In genomic region chr9:114271556-114272510, GRCh38 we compare ENCODE assay signal across 11 cellular contexts. TPM values are rescaled to one million over a fixed set of nuclear protein-coding genes. Genes with fewer than 3 reads are reported as not detected.
DNase-seq lines count a peak whose midpoint lies in the region; ATAC-seq, FAIRE-seq and TF ChIP-seq lines count a peak whose summit lies in the region.
"Had no signal": no experiment of that assay in that cellular context is flagged by ENCODE, and none has a peak within 500 bp of the region (broad histone marks: within the 10 kb centered on the region; RNA-seq: fewer than 3 reads in every experiment).

No MANE protein-coding gene starts in this region.

- no peaks in the 10 kb centered on the region for H3K4me1 ChIP-seq in A673 (ENCODE audit: insufficient read depth, low read length, poor library complexity, severe bottlenecking)
- no peaks in the 10 kb centered on the region for H3K4me1 ChIP-seq in HEK293 (ENCODE audit: control insufficient read depth, insufficient read depth, low read length)
- H3K4me1 ChIP-seq in left lung = no peaks in the 10 kb centered on the region

- POLR2A ChIA-PET in A673 (lab: Charles Lee; ENCODE audit: low non-redundant PET) = no interaction called here
- POLR2A ChIA-PET in HEK293 (lab: Yijun Ruan, JAX) = no interaction called here

- TF ChIP-seq POLR2A in GM12892 (IDR thresholded peaks at IDR 0.05; ENCODE audit: low read depth, low read length) = no peak

- CTCF ChIA-PET in A673 (lab: Charles Lee) (interaction anchor here (0.6 to 1.2 kb wide), 2 partner anchors 57 to 189 kb away, joined by 3 to 5 read pairs; no protein-coding TSS in a partner anchor), HEK293 (lab: Yijun Ruan, JAX) (interaction anchor here (0.7 to 5.1 kb wide), 6 partner anchors 14 to 1021 kb away, joined by 3 to 37 read pairs (median 4); no protein-coding TSS in a partner anchor)

- H3K9me3 ChIP-seq in A673 (ENCODE audit: low read depth, low read length, poor library complexity, severe bottlenecking) (no peaks in the 10 kb centered on the region), HEK293 (ENCODE audit: control insufficient read depth, insufficient read depth, low read depth, low read length) (no peaks in the 10 kb centered on the region), left lung (no peaks in the 10 kb centered on the region)

- FAIRE-seq in GM19239 (lab: Jason Lieb, UNC) (no peak), GM12892 (lab: Jason Lieb, UNC) (no peak)

- intact Hi-C loops in A673 (cut with micrococcal nuclease; ENCODE audit: unreplicated experiment) = loop anchor here (5.0 kb wide), 1 partner anchor 115 kb away; the partner anchor contains the start of gene COL27A1
- intact Hi-C loops in left lung (cut with DNase I) = no loop called here

- peaks cover 11% of the 10 kb centered on the region for H3K4me1 Mint-ChIP-seq in brain
- H3K4me1 Mint-ChIP-seq: memory B cell had no signal

- H3K36me3 Mint-ChIP-seq in brain = peaks cover 5% of the 10 kb centered on the region
- H3K36me3 Mint-ChIP-seq: memory B cell had no signal

- H3K4me3 Mint-ChIP-seq in brain = peak overlapping the region in 1 of 5 experiments; percentile 25
- H3K4me3 Mint-ChIP-seq: memory B cell had no signal

- peaks cover 0 to 2% (median 0%) of the 10 kb centered on the region in 5 experiments for H3K9me3 Mint-ChIP-seq in brain
- H3K9me3 Mint-ChIP-seq: memory B cell had no signal

- H3K4me3 ChIP-seq in A673 (ENCODE audit: low read depth, low read length, poor library complexity, severe bottlenecking) = no peak overlapping the region
- H3K4me3 ChIP-seq in HEK293 (ENCODE audit: low read depth, low read length) = no peak overlapping the region
- no peak overlapping the region for H3K4me3 ChIP-seq in left lung

- peaks cover 6% of the 10 kb centered on the region for H3K27me3 Mint-ChIP-seq in brain

- ATAC-seq in left lung = peak; percentile 32
- no peak for ATAC-seq in GM21723 (IDR thresholded peaks at IDR 0.05; ENCODE audit: unreplicated experiment)

- no peak overlapping the region for H3K27ac ChIP-seq in A673 (ENCODE audit: low read depth, low read length, poor library complexity, severe bottlenecking)
- H3K27ac ChIP-seq in HEK293 (ENCODE audit: extremely low read depth, low read depth, low read length) = no peak overlapping the region
- H3K27ac ChIP-seq in left lung = no peak overlapping the region

- H3K27ac Mint-ChIP-seq in brain = peak overlapping the region in 3 of 5 experiments; percentile 11 to 53 (median 17)
- H3K27ac Mint-ChIP-seq: memory B cell had no signal

- TF ChIP-seq CTCF in A673 (conservative IDR thresholded peaks at IDR 0.05; ENCODE audit: low read depth, low read length) (peak; percentile 75), HEK293 (tag by site-specific recombination; IDR thresholded peaks at IDR 0.05) (no peak), brain (conservative IDR thresholded peaks at IDR 0.05) (peak; percentile 34 to 54), left lung (IDR thresholded peaks at IDR 0.05) (no peak)

- H3K27me3 ChIP-seq in A673 (replicated peaks; ENCODE audit: insufficient read depth, low read depth, low read length, poor library complexity) (no peaks in the 10 kb centered on the region), left lung (no peaks in the 10 kb centered on the region)

- H3K36me3 ChIP-seq in A673 (ENCODE audit: insufficient read depth, low read length, poor library complexity, severe bottlenecking) = no peaks in the 10 kb centered on the region
- H3K36me3 ChIP-seq in HEK293 (ENCODE audit: control insufficient read depth in 2 of 2, insufficient read depth in 1 of 2, low read length in 2 of 2) = peaks cover 0 to 3% of the 10 kb centered on the region in 2 experiments; a peak in 1 of 3 replicates
- H3K36me3 ChIP-seq in left lung = peaks cover 0 to 4% of the 10 kb centered on the region in 2 donors

- peak; percentile 73 for DNase-seq in A673 (ENCODE audit: low spot score)
- DNase-seq in left lung = no peak
- DNase-seq in GM19239 (ENCODE audit: insufficient read length, low spot score) = no peak
- DNase-seq in GM12892 (ENCODE audit: insufficient read length) = no peak
- DNase-seq in glomerular visceral epithelial cell (ENCODE audit: extremely low spot score) = no peak

- no TSS peak for BruUV-seq in A673 (replicated peaks; lab: Mats Ljungman, UMichigan)

TF ChIP-seq in HEK293, 187 proteins besides CTCF, POLR2A, EP300 and RAD21:
- TF ChIP-seq GLIS2 (tag by site-specific recombination; IDR thresholded peaks at IDR 0.05) (0 out of 2 replicates have a peak, but pooled peaks have one; percentile 14), ZNF654 (tag by site-specific recombination; IDR thresholded peaks at IDR 0.05; ENCODE audit: low read depth) (0 out of 2 replicates have a peak, but pooled peaks have one; percentile 5), ZNF48 (tag by site-specific recombination; IDR thresholded peaks at IDR 0.05) (no peak)

RNA-seq across cellular contexts. Expression of gene ORM1, which starts 51.1 kb away (rescaled TPM):
- total RNA-seq in A673 (2021) (not detected in 2 replicates), left lung (10 to 100 TPM in 1 of 2 donors, 1 to 10 TPM in 1; 6.9 to 87.0 TPM)
- 3.2 TPM for polyA plus RNA-seq in brain (ENCODE audit: insufficient read depth, low read depth, low replicate concordance)
- not detected for polyA plus RNA-seq in GM12892 (2012; ENCODE audit: missing spikeins)
- total RNA-seq: T-helper 2 cell treated with Interferon-gamma antibody and Interleukin-4, amounts not matched to agents 100 ng/mL and 5 ng/mL, for 36 hours; temporal lobe had no signal

RNA-seq across cellular contexts. Expression of gene ORM2, which starts 57.8 kb away (rescaled TPM):
- total RNA-seq in A673 (2021) (not detected in 2 replicates), left lung (10 to 100 TPM in 1 of 2 donors, 1 to 10 TPM in 1; 3.4 to 29.9 TPM)
- 0.49 TPM for polyA plus RNA-seq in brain (ENCODE audit: insufficient read depth, low read depth, low replicate concordance)
- not detected for polyA plus RNA-seq in GM12892 (2012; ENCODE audit: missing spikeins)
- total RNA-seq: T-helper 2 cell treated with Interferon-gamma antibody and Interleukin-4, amounts not matched to agents 100 ng/mL and 5 ng/mL, for 36 hours; temporal lobe had no signal

Comparison
In these comparisons a context has a peak if more than half of its experiments do, and no peak if none do; other contexts are left out.
1. CTCF ChIP-seq: peak in A673 (single experiment) and brain (2 of 2); none in HEK293 (single experiment) and left lung (0 of 2).